16 cellular contexts compared by ENCODE assay signal in genomic region chr1:36164399-36164798, GRCh38. TPM values are rescaled to one million over a fixed set of nuclear protein-coding genes. Genes with fewer than 3 reads are reported as not detected.
DNase-seq lines count a peak whose midpoint lies in the region; ATAC-seq and TF ChIP-seq lines count a peak whose summit lies in the region.
"Had no signal": no experiment of that assay in that cellular context is flagged by ENCODE, and none has a peak within 500 bp of the region (broad histone marks: within the 10 kb centered on the region; RNA-seq: fewer than 3 reads in every experiment).

No MANE protein-coding gene starts in this region.

- H3K9me3 ChIP-seq in esophagus squamous epithelium, result no peaks in the 10 kb centered on the region
- no peaks in the 10 kb centered on the region for H3K9me3 ChIP-seq in stomach
- no peaks in the 10 kb centered on the region for H3K9me3 ChIP-seq in H9 (ENCODE audit: control insufficient read depth, low read depth, low read length)
- H3K9me3 ChIP-seq: ascending aorta, uterus had no signal

- no peak overlapping the region for H4K5ac ChIP-seq in H9 (ENCODE audit: insufficient read length, low read depth, low read length)

- peaks cover 3 to 11% of the 10 kb centered on the region in 2 donors for H3K36me3 Mint-ChIP-seq in activated T-cell treated with anti-CD3 and anti-CD28 coated beads, Interleukin-2, amount 50 U/mL, for 72 hours (ENCODE audit: insufficient read depth in 2 of 2)
- peaks cover 26% of the 10 kb centered on the region for H3K36me3 Mint-ChIP-seq in activated T-cell treated with anti-CD3 and anti-CD28 coated beads, Interleukin-2, amount 50 U/mL, for 4 hours (ENCODE audit: insufficient read depth)
- H3K36me3 Mint-ChIP-seq in H9 (ENCODE audit: insufficient read depth in 1 of 3, low read depth in 3 of 3), result no peaks in the 10 kb centered on the region; a peak in 3 of 7 replicates

- H2BK12ac ChIP-seq in H9 (ENCODE audit: insufficient read length, low read depth, low read length), result no peak overlapping the region

- peaks cover 3% of the 10 kb centered on the region for H3K79me1 ChIP-seq in H9 (ENCODE audit: insufficient read depth, low read depth, low read length, poor library complexity, severe bottlenecking)

- peak overlapping the region; percentile 14 for H3K27ac Mint-ChIP-seq in activated T-cell treated with anti-CD3 and anti-CD28 coated beads, Interleukin-2, amount 50 U/mL, for 72 hours
- H3K27ac Mint-ChIP-seq in H9, result no peak overlapping the region

- H3K9ac ChIP-seq in H9 (ENCODE audit: extremely low read depth, insufficient read length, low read length), result no peak overlapping the region

- H3K9me3 Mint-ChIP-seq in activated T-cell treated with anti-CD3 and anti-CD28 coated beads, Interleukin-2, amount 50 U/mL, for 72 hours, result no peaks in the 10 kb centered on the region
- no peaks in the 10 kb centered on the region for H3K9me3 Mint-ChIP-seq in activated T-cell treated with anti-CD3 and anti-CD28 coated beads, Interleukin-2, amount 50 U/mL, for 4 hours
- H3K9me3 Mint-ChIP-seq in H9, result no peaks in the 10 kb centered on the region

- no peak for ATAC-seq in activated T-cell treated with anti-CD3 and anti-CD28 coated beads, Interleukin-2, amount 50 U/mL, for 72 hours (replicated peaks in 1 of 2)
- no peak for ATAC-seq in activated T-cell treated with anti-CD3 and anti-CD28 coated beads, Interleukin-2, amount 50 U/mL, for 4 hours
- no peak for ATAC-seq in HG03442 (IDR thresholded peaks at IDR 0.05; ENCODE audit: unreplicated experiment)
- no peak for ATAC-seq in HG03565 (IDR thresholded peaks at IDR 0.05; ENCODE audit: unreplicated experiment)

- H3K27ac ChIP-seq in VCaP (peak overlapping the region; percentile 98), esophagus squamous epithelium (peak overlapping the region in 3 of 4 donors; percentile 7 to 19 (median 15)), stomach (peak overlapping the region in 4 of 5 donors; percentile 7 to 98 (median 54)), H9 (ENCODE audit: insufficient read length, low read depth, low read length) (no peak overlapping the region)
- H3K27ac ChIP-seq: uterus had no signal

- H2BK5ac ChIP-seq in H9 (ENCODE audit: insufficient read length, low read length), result no peak overlapping the region

- H2BK120ac ChIP-seq in H9 (ENCODE audit: low read depth, low read length, poor library complexity, severe bottlenecking), result no peak overlapping the region

- H3K18ac ChIP-seq in H9 (ENCODE audit: insufficient read length, low read depth, low read length), result no peak overlapping the region

- H2AFZ ChIP-seq in H9 (ENCODE audit: low read length), result no peak overlapping the region

- intact Hi-C loops in esophagus squamous epithelium (cut with DNase I), result no loop called here
- intact Hi-C loops in stomach (cut with DNase I; ENCODE audit: low total_unique reads), result no loop called here

- H3K36me3 ChIP-seq in esophagus squamous epithelium, result peaks cover 0 to 22% (median 0%) of the 10 kb centered on the region in 3 donors
- H3K36me3 ChIP-seq in stomach, result peaks cover 0 to 16% (median 8%) of the 10 kb centered on the region in 4 donors
- H3K36me3 ChIP-seq: uterus had no signal

- no peak overlapping the region for H4K91ac ChIP-seq in H9 (ENCODE audit: insufficient read length, low read depth, low read length)

- H3K56ac ChIP-seq in H9 (ENCODE audit: insufficient read length, low read depth, low read length), result no peak overlapping the region

- peaks cover 68% of the 10 kb centered on the region for H3K4me1 Mint-ChIP-seq in activated T-cell treated with anti-CD3 and anti-CD28 coated beads, Interleukin-2, amount 50 U/mL, for 72 hours (ENCODE audit: low read depth)
- peaks cover 74% of the 10 kb centered on the region for H3K4me1 Mint-ChIP-seq in activated T-cell treated with anti-CD3 and anti-CD28 coated beads, Interleukin-2, amount 50 U/mL, for 4 hours (ENCODE audit: low read depth)
- H3K4me1 Mint-ChIP-seq in H9, result peaks cover 16 to 22% of the 10 kb centered on the region in 2 experiments

- H3K23ac ChIP-seq in H9 (ENCODE audit: insufficient read length, low read depth, low read length), result no peak overlapping the region

- no peaks in the 10 kb centered on the region for H3K23me2 ChIP-seq in H9 (ENCODE audit: insufficient read length, low read depth, low read length, poor library complexity, severe bottlenecking)

- WGBS in esophagus squamous epithelium, 2 donors, result 83 to 96% methylated on average over 2 of the region's 2 CpGs
- 83 to 100% (median 89%) methylated on average over 2 of the region's 2 CpGs for WGBS in stomach, 5 donors
- WGBS in H9 (ENCODE audit: extremely low coverage, insufficient read length, low lambda C conversion rate), result no CpG with 5 or more reads among the region's 2 CpGs

- H3K79me2 ChIP-seq in H9 (ENCODE audit: insufficient read depth, low read length), result peaks cover 3% of the 10 kb centered on the region; the same call in 1 of the 2 replicates

- no peak overlapping the region for H4K8ac ChIP-seq in H9 (replicated peaks; ENCODE audit: insufficient read length, low read depth, low read length)

- H3K4me3 ChIP-seq in esophagus squamous epithelium (no peak overlapping the region), stomach (no peak overlapping the region)
- H3K4me3 ChIP-seq: ascending aorta, uterus had no signal

- H3K4me2 ChIP-seq in H9 (ENCODE audit: insufficient read depth, insufficient read length, low read length), result no peak overlapping the region

- no peak overlapping the region for H3K14ac ChIP-seq in H9 (ENCODE audit: insufficient read depth, low read length)

- TF ChIP-seq POLR2A in esophagus squamous epithelium (IDR thresholded peaks at IDR 0.05) (no peak), stomach (IDR thresholded peaks at IDR 0.05) (no peak)

- TF ChIP-seq CTCF in VCaP (conservative IDR thresholded peaks at IDR 0.05) (no peak), esophagus squamous epithelium (IDR thresholded peaks at IDR 0.05) (no peak), stomach (IDR thresholded peaks at IDR 0.05) (peak in 1 of 7 experiments; percentile 9), H9 (conservative IDR thresholded peaks at IDR 0.05) (no peak)

- no peak for TF ChIP-seq EP300 in stomach (IDR thresholded peaks at IDR 0.05)

- H2AK5ac ChIP-seq in H9 (ENCODE audit: insufficient read length, low read length), result no peak overlapping the region

- H4K20me1 ChIP-seq in H9 (ENCODE audit: control insufficient read depth, insufficient read depth, insufficient read length), result no peaks in the 10 kb centered on the region

- no peak overlapping the region for H2BK20ac ChIP-seq in H9 (ENCODE audit: low read depth, low read length, poor library complexity, severe bottlenecking)

- H3T11ph ChIP-seq in H9 (ENCODE audit: low read length), result no peak overlapping the region

- no peak for DNase-seq in activated T-cell treated with anti-CD3 and anti-CD28 coated beads, Interleukin-2, amount 50 U/mL, for 72 hours
- no peak for DNase-seq in activated T-cell treated with anti-CD3 and anti-CD28 coated beads, Interleukin-2, amount 50 U/mL, for 4 hours
- DNase-seq in esophagus squamous epithelium (lab: John Stamatoyannopoulos, UW), result no peak
- DNase-seq in stomach, result no peak
- no peak for DNase-seq in H9
- DNase-seq: DND-41; effector CD4-positive, alpha-beta T cell; NCI-H1436 treated with DMSO at 0.1 percent for 48 hours; NCI-H526; RPMI8226; uterus had no signal

- peaks cover 45 to 95% (median 76%) of the 10 kb centered on the region in 3 donors for H3K4me1 ChIP-seq in esophagus squamous epithelium
- peaks cover 42 to 100% (median 70%) of the 10 kb centered on the region in 4 donors for H3K4me1 ChIP-seq in stomach
- H3K4me1 ChIP-seq in H9 (ENCODE audit: insufficient read depth, low read length), result no peaks in the 10 kb centered on the region

- H3K4me3 Mint-ChIP-seq in activated T-cell treated with anti-CD3 and anti-CD28 coated beads, Interleukin-2, amount 50 U/mL, for 72 hours, result no peak overlapping the region
- H3K4me3 Mint-ChIP-seq in activated T-cell treated with anti-CD3 and anti-CD28 coated beads, Interleukin-2, amount 50 U/mL, for 4 hours, result no peak overlapping the region
- no peak overlapping the region for H3K4me3 Mint-ChIP-seq in H9

- no peaks in the 10 kb centered on the region for H3K27me3 Mint-ChIP-seq in activated T-cell treated with anti-CD3 and anti-CD28 coated beads, Interleukin-2, amount 50 U/mL, for 72 hours (ENCODE audit: low read depth)
- no peaks in the 10 kb centered on the region for H3K27me3 Mint-ChIP-seq in activated T-cell treated with anti-CD3 and anti-CD28 coated beads, Interleukin-2, amount 50 U/mL, for 4 hours (ENCODE audit: low read depth)
- no peaks in the 10 kb centered on the region for H3K27me3 Mint-ChIP-seq in H9 (ENCODE audit: low read depth)

- H3K27me3 ChIP-seq in esophagus squamous epithelium (no peaks in the 10 kb centered on the region), stomach (no peaks in the 10 kb centered on the region), H9 (ENCODE audit: insufficient read depth, low read length) (no peaks in the 10 kb centered on the region)
- H3K27me3 ChIP-seq: ascending aorta, uterus had no signal

- no peak overlapping the region for H2BK15ac ChIP-seq in H9 (ENCODE audit: low read depth, low read length)

- H3K4ac ChIP-seq in H9 (ENCODE audit: low read depth, low read length), result no peak overlapping the region

RNA-seq across cellular contexts. Expression of gene MAP7D1, which starts 8.4 kb away (rescaled TPM):
- total RNA-seq in activated T-cell treated with anti-CD3 and anti-CD28 coated beads, Interleukin-2, amount 50 U/mL, for 72 hours, result 100 to 1,000 TPM; 131 to 142 TPM
- total RNA-seq in activated T-cell treated with anti-CD3 and anti-CD28 coated beads, Interleukin-2, amount 50 U/mL, for 4 hours, result 100 to 1,000 TPM; 162 to 182 (median 164) TPM
- 100 to 1,000 TPM in 2 of 4 donors, 10 to 100 TPM in 2; 59.4 to 180 (median 92.9) TPM for total RNA-seq in esophagus squamous epithelium
- total RNA-seq in stomach, result 100 to 1,000 TPM in 2 of 5 donors, 10 to 100 TPM in 3; 14.6 to 164 (median 40.3) TPM
- polyA plus RNA-seq in stomach, result 10 to 100 TPM; 36.7 to 42.8 (median 42.4) TPM
- 49.9 and 51.6 TPM in 2 replicates for total RNA-seq in H9 (2021)

RNA-seq across cellular contexts. Expression of gene TRAPPC3, which starts 15.1 kb away (rescaled TPM):
- total RNA-seq in activated T-cell treated with anti-CD3 and anti-CD28 coated beads, Interleukin-2, amount 50 U/mL, for 72 hours, result 10 to 100 TPM; 46.2 to 56.2 TPM
- total RNA-seq in activated T-cell treated with anti-CD3 and anti-CD28 coated beads, Interleukin-2, amount 50 U/mL, for 4 hours, result 10 to 100 TPM; 64.2 to 69.6 (median 65.9) TPM
- 100 to 1,000 TPM in 2 of 4 donors, 10 to 100 TPM in 2; 68.3 to 132 (median 112) TPM for total RNA-seq in esophagus squamous epithelium
- total RNA-seq in stomach, result 10 to 100 TPM in 4 of 5 donors, 1 to 10 TPM in 1; 8.9 to 63.9 (median 19.8) TPM
- polyA plus RNA-seq in stomach, result 10 to 100 TPM; 61.1 to 64.0 (median 62.8) TPM
- total RNA-seq in H9 (2021), result 48.6 and 52.7 TPM in 2 replicates

RNA-seq across cellular contexts. Expression of gene COL8A2, which starts 39.4 kb away (rescaled TPM):
- under 1 TPM; 0.07 to 0.09 TPM for total RNA-seq in activated T-cell treated with anti-CD3 and anti-CD28 coated beads, Interleukin-2, amount 50 U/mL, for 72 hours
- total RNA-seq in activated T-cell treated with anti-CD3 and anti-CD28 coated beads, Interleukin-2, amount 50 U/mL, for 4 hours, result under 1 TPM; 0.08 to 0.43 (median 0.18) TPM
- total RNA-seq in esophagus squamous epithelium (1 to 10 TPM; 4.0 to 7.4 (median 5.1) TPM), stomach (10 to 100 TPM in 1 of 5 donors, 1 to 10 TPM in 4; 3.5 to 19.2 (median 5.5) TPM), H9 (2021) (1.5 TPM in 2 replicates)
- polyA plus RNA-seq in stomach, result 1 to 10 TPM in 2 of 3 donors, under 1 TPM in 1; 0.92 to 5.0 (median 2.0) TPM
- polyA plus RNA-seq: neural cell had no signal

RNA-seq across cellular contexts. Expression of gene THRAP3, which starts 59.8 kb away (rescaled TPM):
- 100 to 1,000 TPM; 108 to 110 TPM for total RNA-seq in activated T-cell treated with anti-CD3 and anti-CD28 coated beads, Interleukin-2, amount 50 U/mL, for 72 hours
- 100 to 1,000 TPM; 134 to 145 (median 142) TPM for total RNA-seq in activated T-cell treated with anti-CD3 and anti-CD28 coated beads, Interleukin-2, amount 50 U/mL, for 4 hours
- total RNA-seq in esophagus squamous epithelium, result 10 to 100 TPM; 56.5 to 83.5 (median 73.6) TPM
- total RNA-seq in stomach, result 10 to 100 TPM; 26.4 to 97.9 (median 61.3) TPM
- polyA plus RNA-seq in stomach, result 10 to 100 TPM; 22.2 to 28.0 (median 26.9) TPM
- 184 and 186 TPM in 2 replicates for total RNA-seq in H9 (2021)
